ENCODE assay signal across 21 cellular contexts in the genomic region with DNA sequence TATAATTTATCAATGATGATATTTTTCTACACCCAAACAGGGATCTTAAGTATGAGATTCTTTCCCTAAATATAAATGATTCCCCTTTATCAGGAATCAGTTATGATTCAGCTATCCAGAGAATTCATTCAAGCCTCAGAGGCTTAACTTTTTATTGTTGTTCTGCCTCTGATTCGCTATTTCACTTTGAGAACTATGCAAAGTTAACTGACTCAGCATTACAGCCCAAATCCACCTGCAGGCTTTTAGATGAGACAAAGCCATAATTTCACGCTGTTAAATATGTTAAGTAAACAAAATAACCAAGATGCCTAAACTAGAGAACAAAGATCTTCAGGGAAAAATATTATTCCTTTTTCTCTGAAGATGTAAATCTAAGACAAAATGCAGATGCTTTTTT.
"Had no signal": no experiment of that assay in that cellular context is flagged by ENCODE, and none has a peak within 500 bp of the region (broad histone marks: within the 10 kb centered on the region; RNA-seq: fewer than 3 reads in every experiment).

No MANE protein-coding gene starts in this region.

- DNase-seq: activated CD4-positive, alpha-beta T cell treated with anti-CD3 and anti-CD28 coated beads for 48 hours; activated CD4-positive, CD25-positive, alpha-beta regulatory T cell; activated CD8-positive, alpha-beta T cell treated with anti-CD3 and anti-CD28 coated beads for 36 hours; activated naive CD4-positive, alpha-beta T cell treated with anti-CD3 and anti-CD28 coated beads for 36 hours; activated T-cell treated with anti-CD3 and anti-CD28 coated beads, Interleukin-2, amount 50 U/mL, for 1 hour; dermis blood vessel endothelial cell; foreskin melanocyte; glutamatergic neuron; hypothalamus; lower lobe of right lung; natural killer cell; pancreas; stimulated activated CD4-positive, alpha-beta T cell treated with anti-CD3 and anti-CD28 coated beads, Interleukin-12 subunit alpha, Interleukin-12 subunit beta, amount 100 ng/mL, for 4 hours; stimulated activated CD4-positive, alpha-beta T cell treated with anti-CD3 and anti-CD28 coated beads, Interleukin-1b, Interleukin-23, amount 100 ng/mL, for 48 hours; stimulated activated CD8-positive, alpha-beta memory T cell treated with anti-CD3 and anti-CD28 coated beads, Interleukin-4, amount 100 ng/mL, for 48 hours; stimulated activated naive CD4-positive, alpha-beta T cell; T-cell; T-helper 9 cell had no signal

- ATAC-seq: activated CD8-positive, alpha-beta T cell treated with anti-CD3 and anti-CD28 coated beads for 36 hours; lower lobe of right lung; natural killer cell; pancreas; T-cell had no signal

- H3K27ac Mint-ChIP-seq: activated naive CD4-positive, alpha-beta T cell treated with anti-CD3 and anti-CD28 coated beads for 36 hours; natural killer cell; T-cell had no signal

- H3K9me3 Mint-ChIP-seq: activated CD8-positive, alpha-beta T cell treated with anti-CD3 and anti-CD28 coated beads for 36 hours; activated naive CD4-positive, alpha-beta T cell treated with anti-CD3 and anti-CD28 coated beads for 36 hours; natural killer cell; T-cell had no signal

- H3K27ac ChIP-seq: ascending aorta, cardiac muscle cell, epithelial cell of prostate, lower lobe of right lung, pancreas had no signal

- H3K27me3 Mint-ChIP-seq: activated CD8-positive, alpha-beta T cell treated with anti-CD3 and anti-CD28 coated beads for 36 hours; T-cell had no signal

- H3K4me3 Mint-ChIP-seq: activated CD8-positive, alpha-beta T cell treated with anti-CD3 and anti-CD28 coated beads for 36 hours; activated naive CD4-positive, alpha-beta T cell treated with anti-CD3 and anti-CD28 coated beads for 36 hours; natural killer cell; T-cell had no signal

- H3K4me3 ChIP-seq: ascending aorta, cardiac muscle cell, lower lobe of right lung, pancreas had no signal
